In the genomic region with DNA sequence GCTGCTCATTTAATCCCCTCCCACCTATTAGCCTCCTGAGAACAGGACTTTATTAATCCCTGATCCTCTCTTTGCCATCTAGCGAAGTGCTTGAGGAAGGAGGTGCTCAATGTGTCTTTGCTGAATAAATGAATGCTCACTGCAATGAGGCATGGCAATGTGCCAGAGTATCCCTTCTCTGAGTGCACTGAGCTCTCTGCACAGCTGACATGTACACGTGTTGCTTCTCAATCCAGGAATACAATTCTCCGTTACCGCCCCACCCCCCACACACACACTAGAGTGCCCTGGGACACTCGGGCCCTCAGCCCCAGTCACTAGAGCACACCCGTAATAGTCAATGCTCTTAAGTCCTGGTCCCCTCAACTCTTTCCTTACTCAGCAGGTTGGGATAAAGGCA, we compare ENCODE assay signal across 1 cellular context.
TF ChIP-seq lines count a peak whose summit lies in the region.

No MANE protein-coding gene starts in this region.

TF ChIP-seq in K562, 482 proteins besides CTCF, POLR2A, EP300 and RAD21 (continued from another document):
- TF ChIP-seq ZNF318 (IDR thresholded peaks at IDR 0.05; ENCODE audit: borderline replicate concordance in 1 of 2, low read depth in 1 of 2), result no peak
- TF ChIP-seq HDAC1 (IDR thresholded peaks at IDR 0.05), result 0 out of 4 replicates have a peak, but pooled peaks of 1 of the 2 experiments have one; percentile 29
- peak; percentile 84 for TF ChIP-seq NFIC (IDR thresholded peaks at IDR 0.05)
- TF ChIP-seq, protein P1, sequence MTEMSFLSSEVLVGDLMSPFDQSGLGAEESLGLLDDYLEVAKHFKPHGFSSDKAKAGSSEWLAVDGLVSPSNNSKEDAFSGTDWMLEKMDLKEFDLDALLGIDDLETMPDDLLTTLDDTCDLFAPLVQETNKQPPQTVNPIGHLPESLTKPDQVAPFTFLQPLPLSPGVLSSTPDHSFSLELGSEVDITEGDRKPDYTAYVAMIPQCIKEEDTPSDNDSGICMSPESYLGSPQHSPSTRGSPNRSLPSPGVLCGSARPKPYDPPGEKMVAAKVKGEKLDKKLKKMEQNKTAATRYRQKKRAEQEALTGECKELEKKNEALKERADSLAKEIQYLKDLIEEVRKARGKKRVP (CRISPR knock-in tag; IDR thresholded peaks at IDR 0.05), result no peak
- TF ChIP-seq ZNF316 (IDR thresholded peaks at IDR 0.05), result peak; percentile 40; the same call in 1 of the 2 replicates
- no peak for TF ChIP-seq ZKSCAN3 (CRISPR knock-in tag; IDR thresholded peaks at IDR 0.05)
- TF ChIP-seq ZNF780A (CRISPR knock-in tag; IDR thresholded peaks at IDR 0.05), result no peak
